In genomic region chr2:903223-903900, GRCh38 we compare ENCODE assay signal across 19 cellular contexts. TPM values are rescaled to one million over a fixed set of nuclear protein-coding genes. Genes with fewer than 3 reads are reported as not detected.
DNase-seq lines count a peak whose midpoint lies in the region; ATAC-seq and TF ChIP-seq lines count a peak whose summit lies in the region.
"Had no signal": no experiment of that assay in that cellular context is flagged by ENCODE, and none has a peak within 500 bp of the region (broad histone marks: within the 10 kb centered on the region; RNA-seq: fewer than 3 reads in every experiment).

No MANE protein-coding gene starts in this region.

- TF ChIP-seq CTCF in osteocyte (IDR thresholded peaks at IDR 0.05) (no peak), GM10248 (IDR thresholded peaks at IDR 0.05; ENCODE audit: control extremely low read depth, extremely low read depth, low read depth, missing control alignments) (no peak)

- CTCF ChIA-PET in GM10248 (lab: Yijun Ruan, JAX): no interaction called here

- H3K4me1 Mint-ChIP-seq in osteocyte (ENCODE audit: unreplicated experiment): no peaks in the 10 kb centered on the region
- peaks cover 5% of the 10 kb centered on the region for H3K4me1 Mint-ChIP-seq in stimulated activated naive CD8-positive, alpha-beta T cell treated with anti-CD3 and anti-CD28 coated beads, Interleukin-15, amount 100 ng/mL, for 72 hours

- peak; percentile 30 for DNase-seq in NCI-H345 (lab: John Stamatoyannopoulos, UW)
- no peak for DNase-seq in NCI-H345 treated with DMSO at 0.1 percent for 48 hours (lab: John Stamatoyannopoulos, UW; ENCODE audit: unreplicated experiment)
- DNase-seq in NCI-H2081 (lab: John Stamatoyannopoulos, UW): peak; percentile 40 to 67
- peak; percentile 38 for DNase-seq in osteocyte (ENCODE audit: extremely low spot score, unreplicated experiment)
- no peak for DNase-seq in kidney tubule cell (ENCODE audit: low spot score)
- no peak for DNase-seq in stimulated activated naive CD8-positive, alpha-beta T cell treated with anti-CD3 and anti-CD28 coated beads, Interleukin-15, amount 100 ng/mL, for 72 hours
- DNase-seq in GM10248 (ENCODE audit: extremely low spot score): no peak
- DNase-seq: activated effector memory CD4-positive, alpha-beta T cell treated with Interleukin-2 at 50 U/mL for 16 hours; CD8-positive, alpha-beta memory T cell; effector memory CD4-positive, alpha-beta T cell; left lung; ovary; stimulated activated CD4-positive, alpha-beta T cell treated with anti-CD3 and anti-CD28 coated beads, Interleukin-1b, Interleukin-23, amount 100 ng/mL, for 48 hours; T-helper 2 cell; uterus had no signal

- H3K4me3 Mint-ChIP-seq in osteocyte (ENCODE audit: unreplicated experiment): no peak overlapping the region
- H3K4me3 Mint-ChIP-seq in stimulated activated naive CD8-positive, alpha-beta T cell treated with anti-CD3 and anti-CD28 coated beads, Interleukin-15, amount 100 ng/mL, for 72 hours: no peak overlapping the region
- H3K4me3 Mint-ChIP-seq: CD8-positive, alpha-beta memory T cell had no signal

- no peak overlapping the region for H3K27ac Mint-ChIP-seq in osteocyte (ENCODE audit: unreplicated experiment)
- no peak overlapping the region for H3K27ac Mint-ChIP-seq in stimulated activated naive CD8-positive, alpha-beta T cell treated with anti-CD3 and anti-CD28 coated beads, Interleukin-15, amount 100 ng/mL, for 72 hours

- H3K27me3 ChIP-seq in endocrine pancreas (ENCODE audit: control insufficient read depth, insufficient read depth, low read length): no peaks in the 10 kb centered on the region
- H3K27me3 ChIP-seq: ovary, uterus had no signal

- no peak overlapping the region for H3K4me3 ChIP-seq in endocrine pancreas (ENCODE audit: control insufficient read depth, insufficient read depth, low read length)
- H3K4me3 ChIP-seq: cardiac muscle cell, left lung, ovary, uterus had no signal

- peak overlapping the region; percentile 39 for H3K9ac ChIP-seq in endocrine pancreas (ENCODE audit: control insufficient read depth, insufficient read depth, low read length)

- H3K27me3 Mint-ChIP-seq in osteocyte (ENCODE audit: unreplicated experiment): peaks cover 7% of the 10 kb centered on the region
- peaks cover 10% of the 10 kb centered on the region for H3K27me3 Mint-ChIP-seq in stimulated activated naive CD8-positive, alpha-beta T cell treated with anti-CD3 and anti-CD28 coated beads, Interleukin-15, amount 100 ng/mL, for 72 hours

- no peaks in the 10 kb centered on the region for H3K36me3 ChIP-seq in endocrine pancreas (ENCODE audit: control insufficient read depth, insufficient read depth, low read length)
- H3K36me3 ChIP-seq: cardiac muscle cell, left lung, ovary, uterus had no signal

- no peaks in the 10 kb centered on the region for H3K36me3 Mint-ChIP-seq in osteocyte (ENCODE audit: unreplicated experiment)
- H3K36me3 Mint-ChIP-seq: CD8-positive, alpha-beta memory T cell had no signal

- POLR2A ChIA-PET in GM10248 (lab: Yijun Ruan, JAX): no interaction called here

- no peak for ATAC-seq in stimulated activated naive CD8-positive, alpha-beta T cell treated with anti-CD3 and anti-CD28 coated beads, Interleukin-15, amount 100 ng/mL, for 72 hours
- ATAC-seq: activated CD4-positive, CD25-positive, alpha-beta regulatory T cell treated with anti-CD3 and anti-CD28 coated beads, Interleukin-2, amount 50 U/mL, for 24 hours; left lung had no signal

- H3K4me1 ChIP-seq in endocrine pancreas (ENCODE audit: control insufficient read depth, insufficient read depth, low read length): peaks cover 4% of the 10 kb centered on the region
- H3K4me1 ChIP-seq: left lung, uterus had no signal

- peaks cover 3% of the 10 kb centered on the region for H3K9me3 Mint-ChIP-seq in osteocyte (ENCODE audit: unreplicated experiment)
- no peaks in the 10 kb centered on the region for H3K9me3 Mint-ChIP-seq in stimulated activated naive CD8-positive, alpha-beta T cell treated with anti-CD3 and anti-CD28 coated beads, Interleukin-15, amount 100 ng/mL, for 72 hours

- no peaks in the 10 kb centered on the region for H3K9me3 ChIP-seq in endocrine pancreas (ENCODE audit: control insufficient read depth, low read length)
- H3K9me3 ChIP-seq: ovary, uterus had no signal

RNA-seq across cellular contexts. Expression of gene SNTG2, which starts 47.3 kb away (rescaled TPM):
- not detected in 2 replicates for total RNA-seq in osteocyte
- total RNA-seq: NCI-H460 had no signal

Comparison
In these comparisons a context has a peak if more than half of its experiments do, and no peak if none do; other contexts are left out.
1. DNase-seq: peak in NCI-H345 (single experiment), NCI-H2081 (2 of 2) and osteocyte (single experiment); none in NCI-H345 treated with DMSO at 0.1 percent for 48 hours (single experiment), kidney tubule cell (single experiment), stimulated activated naive CD8-positive, alpha-beta T cell treated with anti-CD3 and anti-CD28 coated beads, Interleukin-15, amount 100 ng/mL, for 72 hours (0 of 2) and GM10248 (single experiment).